8 cellular contexts compared by ENCODE assay signal in the genomic region with DNA sequence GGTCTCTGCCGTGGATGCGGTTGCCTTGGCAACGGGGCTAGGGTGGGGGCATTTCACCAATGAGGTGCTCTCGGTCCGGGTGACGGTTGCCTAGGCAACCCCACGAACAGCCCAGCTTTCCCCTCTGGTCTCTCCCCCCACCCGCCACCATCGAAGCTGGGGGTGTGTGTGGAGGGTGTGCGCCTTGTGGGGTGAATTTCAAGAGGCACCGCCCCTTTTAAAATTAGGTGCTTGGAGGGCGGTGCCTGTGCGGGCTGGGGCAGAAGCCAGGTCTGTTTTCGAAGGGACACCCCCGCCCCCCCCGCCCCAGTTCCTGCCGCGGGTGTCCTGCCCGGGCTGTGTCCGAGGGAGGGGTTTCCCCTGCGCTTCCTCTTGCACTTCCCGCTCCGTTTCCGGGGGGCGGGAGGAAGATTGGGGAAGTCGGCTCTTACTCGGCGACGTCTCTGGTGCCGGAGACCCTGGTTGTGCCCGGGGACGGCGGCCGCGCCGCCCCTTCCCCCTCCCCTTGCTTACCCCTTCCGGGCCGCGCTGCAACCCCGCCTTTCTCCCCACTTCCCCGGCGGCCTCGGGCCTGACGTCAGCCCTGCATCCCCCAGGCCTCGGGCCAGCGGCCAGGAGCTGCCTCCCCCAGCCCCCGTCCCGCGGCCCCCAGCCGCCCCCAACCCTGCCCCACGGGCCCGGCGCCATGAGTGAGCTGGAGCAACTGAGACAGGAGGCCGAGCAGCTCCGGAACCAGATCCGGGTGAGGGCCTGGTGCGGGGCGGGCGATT. TPM values are rescaled to one million over a fixed set of nuclear protein-coding genes. Genes with fewer than 3 reads are reported as not detected.
DNase-seq lines count a peak whose midpoint lies in the region; ATAC-seq and TF ChIP-seq lines count a peak whose summit lies in the region.

No MANE protein-coding gene starts in this region.

- H3K27ac ChIP-seq in temporal lobe (ENCODE audit: low read depth, low read length): peak overlapping the region; percentile 69

- no peaks in the 10 kb centered on the region for H3K27me3 Mint-ChIP-seq in activated naive CD4-positive, alpha-beta T cell treated with anti-CD3 and anti-CD28 coated beads for 36 hours (ENCODE audit: low read depth)

- H3K4me3 Mint-ChIP-seq in activated naive CD4-positive, alpha-beta T cell treated with anti-CD3 and anti-CD28 coated beads for 36 hours: peak overlapping the region; percentile 82

- intact Hi-C loops in activated naive CD4-positive, alpha-beta T cell treated with anti-CD3 and anti-CD28 coated beads for 36 hours (cut with micrococcal nuclease): loop anchor here (1.0 to 5.0 kb wide), 5 partner anchors 16 to 198 kb away; a partner anchor contains a TSS

- ATAC-seq in HG03378 (IDR thresholded peaks at IDR 0.05; ENCODE audit: unreplicated experiment): peak; percentile 36

- H3K9me3 Mint-ChIP-seq in activated naive CD4-positive, alpha-beta T cell treated with anti-CD3 and anti-CD28 coated beads for 36 hours: no peaks in the 10 kb centered on the region

- DNase-seq in NCI-H82 (lab: John Stamatoyannopoulos, UW) (peak; percentile 78), NCI-H82 treated with DMSO at 0.1 percent for 48 hours (lab: John Stamatoyannopoulos, UW; ENCODE audit: unreplicated experiment) (no peak), globus pallidus (ENCODE audit: low spot score) (peak; percentile 71), occipital lobe (lab: John Stamatoyannopoulos, UW) (peak; percentile 76)
- peak; percentile 88 for DNase-seq in activated naive CD4-positive, alpha-beta T cell treated with anti-CD3 and anti-CD28 coated beads for 36 hours

- H3K4me1 Mint-ChIP-seq in activated naive CD4-positive, alpha-beta T cell treated with anti-CD3 and anti-CD28 coated beads for 36 hours (ENCODE audit: low read depth): peaks cover 27% of the 10 kb centered on the region

- peaks cover 15% of the 10 kb centered on the region for H3K36me3 Mint-ChIP-seq in activated naive CD4-positive, alpha-beta T cell treated with anti-CD3 and anti-CD28 coated beads for 36 hours (ENCODE audit: low read depth)

- TF ChIP-seq POLR2A in Raji (IDR thresholded peaks at IDR 0.05; ENCODE audit: insufficient read depth, low read depth, low read length): peak; percentile 47; the same call in 1 of the 2 replicates

- CTCF ChIA-PET in activated naive CD4-positive, alpha-beta T cell treated with anti-CD3 and anti-CD28 coated beads for 36 hours (lab: Charles Lee): interaction anchor here (0.7 to 2.0 kb wide), 2 partner anchors 16 to 46 kb away, joined by 4 to 21 read pairs; no protein-coding TSS in a partner anchor

- peak overlapping the region; percentile 84 for H3K27ac Mint-ChIP-seq in activated naive CD4-positive, alpha-beta T cell treated with anti-CD3 and anti-CD28 coated beads for 36 hours

RNA-seq across cellular contexts. Expression of a gene that starts 2.2 kb away (rescaled TPM):
- total RNA-seq in activated naive CD4-positive, alpha-beta T cell treated with anti-CD3 and anti-CD28 coated beads for 36 hours: 100 to 1,000 TPM; 221 TPM
- 57.7 TPM for total RNA-seq in occipital lobe
- 66.6 TPM for total RNA-seq in temporal lobe

RNA-seq across cellular contexts. Expression of a gene that starts 18.3 kb away (rescaled TPM):
- 10 to 100 TPM; 32.8 to 37.8 TPM for total RNA-seq in activated naive CD4-positive, alpha-beta T cell treated with anti-CD3 and anti-CD28 coated beads for 36 hours
- total RNA-seq in occipital lobe (15.4 TPM), temporal lobe (17.0 TPM)

RNA-seq across cellular contexts. Expression of a gene that starts 19.5 kb away (rescaled TPM):
- total RNA-seq in activated naive CD4-positive, alpha-beta T cell treated with anti-CD3 and anti-CD28 coated beads for 36 hours: not detected
- total RNA-seq in occipital lobe (109 TPM), temporal lobe (99.6 TPM)

RNA-seq across cellular contexts. Expression of a gene that starts 30.2 kb away (rescaled TPM):
- 10 to 100 TPM; 23.2 to 29.6 TPM for total RNA-seq in activated naive CD4-positive, alpha-beta T cell treated with anti-CD3 and anti-CD28 coated beads for 36 hours
- total RNA-seq in occipital lobe: 41.5 TPM
- total RNA-seq in temporal lobe: 37.6 TPM

RNA-seq across cellular contexts. Expression of a gene that starts 34.4 kb away (rescaled TPM):
- total RNA-seq in activated naive CD4-positive, alpha-beta T cell treated with anti-CD3 and anti-CD28 coated beads for 36 hours: 1 to 10 TPM; 4.2 to 5.1 TPM
- total RNA-seq in occipital lobe (5.3 TPM), temporal lobe (3.9 TPM)

Comparison
In these comparisons a context has a peak if more than half of its experiments do, and no peak if none do; other contexts are left out.
1. RNA of a gene that starts 19.5 kb away (total RNA-seq): 109 TPM in occipital lobe (single experiment) and 99.6 TPM in temporal lobe (single experiment); not detected in activated naive CD4-positive, alpha-beta T cell treated with anti-CD3 and anti-CD28 coated beads for 36 hours; every median in the first group is over 100 times any median in the second.